Comparison of ENCODE assay signal across 1 cellular context in the genomic region with DNA sequence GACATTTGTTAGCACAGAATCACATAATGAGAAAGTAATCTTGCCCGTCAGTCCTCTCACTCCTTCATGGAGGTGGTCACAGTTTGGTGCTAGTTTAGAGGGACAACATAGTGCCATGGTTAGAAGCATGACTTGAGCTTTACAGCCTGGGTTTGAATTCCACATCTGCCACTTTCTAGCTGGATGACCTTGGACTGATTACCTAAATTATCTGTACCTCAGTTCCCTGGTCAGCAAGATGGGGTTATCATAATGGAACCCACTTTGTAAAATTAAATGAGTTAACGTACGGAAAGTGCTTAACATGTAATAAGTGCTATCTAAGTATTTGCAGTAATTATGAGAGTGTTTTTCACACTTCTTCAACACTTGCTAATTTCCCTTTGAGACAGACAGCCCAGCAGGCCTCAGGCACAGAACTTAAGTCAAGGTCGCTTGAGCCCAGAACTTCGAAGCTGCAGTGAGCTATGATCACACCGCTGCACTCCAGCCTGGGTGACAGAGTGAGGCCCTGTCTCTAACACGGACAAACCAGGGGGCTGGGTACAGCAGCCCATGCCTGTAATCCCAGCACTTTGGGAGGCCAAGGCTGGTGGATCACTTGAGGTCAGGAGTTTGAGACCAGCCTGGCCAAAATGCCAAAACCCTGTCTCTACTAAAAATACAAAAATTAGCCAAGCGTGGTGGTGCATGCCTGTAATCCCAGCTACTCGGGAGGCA.
A peak's percentile ranks its signal among the peaks of the same experiment; 100 is the strongest.
TF ChIP-seq lines count a peak whose summit lies in the region.

No MANE protein-coding gene starts in this region.

TF ChIP-seq in HepG2, 621 proteins besides CTCF, POLR2A, EP300 and RAD21 (continued from another document):
- TF ChIP-seq, protein P1, sequence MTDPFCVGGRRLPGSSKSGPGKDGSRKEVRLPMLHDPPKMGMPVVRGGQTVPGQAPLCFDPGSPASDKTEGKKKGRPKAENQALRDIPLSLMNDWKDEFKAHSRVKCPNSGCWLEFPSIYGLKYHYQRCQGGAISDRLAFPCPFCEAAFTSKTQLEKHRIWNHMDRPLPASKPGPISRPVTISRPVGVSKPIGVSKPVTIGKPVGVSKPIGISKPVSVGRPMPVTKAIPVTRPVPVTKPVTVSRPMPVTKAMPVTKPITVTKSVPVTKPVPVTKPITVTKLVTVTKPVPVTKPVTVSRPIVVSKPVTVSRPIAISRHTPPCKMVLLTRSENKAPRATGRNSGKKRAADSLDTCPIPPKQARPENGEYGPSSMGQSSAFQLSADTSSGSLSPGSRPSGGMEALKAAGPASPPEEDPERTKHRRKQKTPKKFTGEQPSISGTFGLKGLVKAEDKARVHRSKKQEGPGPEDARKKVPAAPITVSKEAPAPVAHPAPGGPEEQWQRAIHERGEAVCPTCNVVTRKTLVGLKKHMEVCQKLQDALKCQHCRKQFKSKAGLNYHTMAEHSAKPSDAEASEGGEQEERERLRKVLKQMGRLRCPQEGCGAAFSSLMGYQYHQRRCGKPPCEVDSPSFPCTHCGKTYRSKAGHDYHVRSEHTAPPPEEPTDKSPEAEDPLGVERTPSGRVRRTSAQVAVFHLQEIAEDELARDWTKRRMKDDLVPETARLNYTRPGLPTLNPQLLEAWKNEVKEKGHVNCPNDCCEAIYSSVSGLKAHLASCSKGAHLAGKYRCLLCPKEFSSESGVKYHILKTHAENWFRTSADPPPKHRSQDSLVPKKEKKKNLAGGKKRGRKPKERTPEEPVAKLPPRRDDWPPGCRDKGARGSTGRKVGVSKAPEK (CRISPR knock-in tag; IDR thresholded peaks at IDR 0.05; ENCODE audit: borderline replicate concordance) = peak; percentile 25; the same call in 1 of the 2 replicates
- TF ChIP-seq HNF4G (IDR thresholded peaks at IDR 0.05; ENCODE audit: borderline replicate concordance, low read depth, low read length) (no peak), HNF4G (CRISPR knock-in tag; IDR thresholded peaks at IDR 0.05; ENCODE audit: borderline replicate concordance, low read depth) (no peak), ZKSCAN8 (CRISPR knock-in tag; IDR thresholded peaks at IDR 0.05; ENCODE audit: borderline replicate concordance) (no peak), RELA (CRISPR knock-in tag; IDR thresholded peaks at IDR 0.05) (no peak), RFXAP (CRISPR knock-in tag; IDR thresholded peaks at IDR 0.05; ENCODE audit: borderline replicate concordance) (no peak), ZMYM3 (CRISPR knock-in tag; IDR thresholded peaks at IDR 0.05) (no peak), EEA1 (CRISPR knock-in tag; IDR thresholded peaks at IDR 0.05; ENCODE audit: borderline replicate concordance) (no peak), EED (CRISPR knock-in tag; IDR thresholded peaks at IDR 0.05) (peak; percentile 60; the same call in 1 of the 2 replicates), KDM5A (IDR thresholded peaks at IDR 0.05; ENCODE audit: borderline replicate concordance, low read length) (no peak), ZNF629 (CRISPR knock-in tag; conservative IDR thresholded peaks at IDR 0.05) (peak; percentile 46; the same call in 1 of the 2 replicates), ZNF772 (CRISPR knock-in tag; IDR thresholded peaks at IDR 0.05) (peak; percentile 59; the same call in 1 of the 2 replicates), ZNF652 (CRISPR knock-in tag; IDR thresholded peaks at IDR 0.05; ENCODE audit: borderline replicate concordance, low read depth) (0 out of 2 replicates have a peak, but pooled peaks have one; percentile 4), CHD2 (IDR thresholded peaks at IDR 0.05; ENCODE audit: low read depth, low read length) (no peak), PREB (CRISPR knock-in tag; IDR thresholded peaks at IDR 0.05) (no peak), ZNF609 (CRISPR knock-in tag; IDR thresholded peaks at IDR 0.05; ENCODE audit: borderline replicate concordance) (no peak), GZF1 (CRISPR knock-in tag; IDR thresholded peaks at IDR 0.05) (no peak), GLI4 (CRISPR knock-in tag; IDR thresholded peaks at IDR 0.05; ENCODE audit: borderline replicate concordance) (no peak; the same call in 1 of the 2 replicates), ZNF557 (CRISPR knock-in tag; IDR thresholded peaks at IDR 0.05) (no peak), PAXIP1 (CRISPR knock-in tag; conservative IDR thresholded peaks at IDR 0.05) (peak; percentile 17; the same call in 1 of the 2 replicates), ZNF878 (CRISPR knock-in tag; IDR thresholded peaks at IDR 0.05) (no peak), CHD4 (IDR thresholded peaks at IDR 0.05; ENCODE audit: borderline replicate concordance, low read length) (0 out of 2 replicates have a peak, but pooled peaks have one; percentile 26), ZMYM4 (CRISPR knock-in tag; IDR thresholded peaks at IDR 0.05) (0 out of 2 replicates have a peak, but pooled peaks have one; percentile 19), ZNF747 (CRISPR knock-in tag; IDR thresholded peaks at IDR 0.05; ENCODE audit: borderline replicate concordance) (0 out of 2 replicates have a peak, but pooled peaks have one; percentile 31), ZNF674 (CRISPR knock-in tag; IDR thresholded peaks at IDR 0.05; ENCODE audit: low read depth) (no peak), ZNF230 (CRISPR knock-in tag; IDR thresholded peaks at IDR 0.05) (0 out of 2 replicates have a peak, but pooled peaks have one; percentile 41)
- TF ChIP-seq, protein P2, sequence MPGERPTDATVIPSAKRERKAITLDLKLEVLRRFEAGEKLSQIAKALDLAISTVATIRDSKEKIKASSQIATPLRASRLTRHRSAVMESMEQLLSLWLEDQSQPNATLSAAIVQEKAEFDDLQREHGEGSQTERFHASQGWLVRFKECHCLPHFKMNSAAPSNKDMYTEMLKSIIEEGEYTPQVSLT (CRISPR knock-in tag; IDR thresholded peaks at IDR 0.05; ENCODE audit: borderline replicate concordance, low read depth) = no peak
- TF ChIP-seq, protein P3, sequence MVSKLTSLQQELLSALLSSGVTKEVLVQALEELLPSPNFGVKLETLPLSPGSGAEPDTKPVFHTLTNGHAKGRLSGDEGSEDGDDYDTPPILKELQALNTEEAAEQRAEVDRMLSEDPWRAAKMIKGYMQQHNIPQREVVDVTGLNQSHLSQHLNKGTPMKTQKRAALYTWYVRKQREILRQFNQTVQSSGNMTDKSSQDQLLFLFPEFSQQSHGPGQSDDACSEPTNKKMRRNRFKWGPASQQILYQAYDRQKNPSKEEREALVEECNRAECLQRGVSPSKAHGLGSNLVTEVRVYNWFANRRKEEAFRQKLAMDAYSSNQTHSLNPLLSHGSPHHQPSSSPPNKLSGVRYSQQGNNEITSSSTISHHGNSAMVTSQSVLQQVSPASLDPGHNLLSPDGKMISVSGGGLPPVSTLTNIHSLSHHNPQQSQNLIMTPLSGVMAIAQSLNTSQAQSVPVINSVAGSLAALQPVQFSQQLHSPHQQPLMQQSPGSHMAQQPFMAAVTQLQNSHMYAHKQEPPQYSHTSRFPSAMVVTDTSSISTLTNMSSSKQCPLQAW (CRISPR knock-in tag; IDR thresholded peaks at IDR 0.05) = peak; percentile 8; the same call in 1 of the 2 replicates
- TF ChIP-seq, protein P4, sequence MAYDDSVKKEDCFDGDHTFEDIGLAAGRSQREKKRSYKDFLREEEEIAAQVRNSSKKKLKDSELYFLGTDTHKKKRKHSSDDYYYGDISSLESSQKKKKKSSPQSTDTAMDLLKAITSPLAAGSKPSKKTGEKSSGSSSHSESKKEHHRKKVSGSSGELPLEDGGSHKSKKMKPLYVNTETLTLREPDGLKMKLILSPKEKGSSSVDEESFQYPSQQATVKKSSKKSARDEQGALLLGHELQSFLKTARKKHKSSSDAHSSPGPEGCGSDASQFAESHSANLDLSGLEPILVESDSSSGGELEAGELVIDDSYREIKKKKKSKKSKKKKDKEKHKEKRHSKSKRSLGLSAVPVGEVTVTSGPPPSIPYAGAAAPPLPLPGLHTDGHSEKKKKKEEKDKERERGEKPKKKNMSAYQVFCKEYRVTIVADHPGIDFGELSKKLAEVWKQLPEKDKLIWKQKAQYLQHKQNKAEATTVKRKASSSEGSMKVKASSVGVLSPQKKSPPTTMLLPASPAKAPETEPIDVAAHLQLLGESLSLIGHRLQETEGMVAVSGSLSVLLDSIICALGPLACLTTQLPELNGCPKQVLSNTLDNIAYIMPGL (CRISPR knock-in tag; IDR thresholded peaks at IDR 0.05; ENCODE audit: borderline replicate concordance in 1 of 2, low read depth in 1 of 2) = no peak
